In the genomic region with DNA sequence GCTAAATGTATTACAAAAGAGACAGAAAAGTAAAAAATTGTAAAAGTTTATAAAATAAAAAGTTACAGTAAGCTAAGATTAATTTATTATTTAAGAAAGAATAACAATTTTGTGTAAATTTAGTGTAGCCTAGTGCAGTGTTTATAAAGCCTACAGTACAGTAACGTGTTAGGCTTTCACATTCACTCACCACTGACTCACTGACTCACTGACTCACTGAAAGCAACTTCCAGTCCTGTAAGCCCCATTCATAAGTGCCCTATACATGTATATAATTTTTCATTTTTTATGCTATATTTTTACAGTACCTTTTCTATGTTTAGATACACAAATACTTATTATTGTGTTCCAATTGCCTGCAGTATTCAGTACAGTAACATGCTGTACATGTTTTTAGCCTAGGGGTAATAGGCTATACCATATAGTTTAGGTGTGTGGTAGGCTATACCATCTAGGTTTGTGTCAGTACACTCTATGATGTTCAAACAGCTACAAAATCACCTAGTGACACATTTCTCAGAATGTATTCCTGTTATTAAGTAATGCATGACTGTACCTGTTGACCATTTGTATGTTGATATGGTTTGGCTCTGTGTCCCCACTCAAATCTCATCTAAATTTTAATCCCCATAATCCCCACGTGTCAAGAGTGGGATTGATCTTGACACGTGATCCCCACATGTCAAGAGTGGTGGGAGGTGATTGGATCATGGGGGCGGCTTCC, we compare ENCODE assay signal across 10 cellular contexts. TPM values are rescaled to one million over a fixed set of nuclear protein-coding genes. Genes with fewer than 3 reads are reported as not detected.
A peak's percentile ranks its signal among the peaks of the same experiment; 100 is the strongest.
DNase-seq lines count a peak whose midpoint lies in the region; ATAC-seq and TF ChIP-seq lines count a peak whose summit lies in the region.
"Had no signal": no experiment of that assay in that cellular context is flagged by ENCODE, and none has a peak within 500 bp of the region (broad histone marks: within the 10 kb centered on the region; RNA-seq: fewer than 3 reads in every experiment).

No MANE protein-coding gene starts in this region.

- H3K9me3 ChIP-seq in neural progenitor cell (ENCODE audit: low read depth) = no peaks in the 10 kb centered on the region
- no peaks in the 10 kb centered on the region for H3K9me3 ChIP-seq in MM.1S (replicated peaks; ENCODE audit: insufficient read depth, low read length)
- H3K9me3 ChIP-seq: ovary had no signal

- no peaks in the 10 kb centered on the region for H3K36me3 Mint-ChIP-seq in activated naive CD8-positive, alpha-beta T cell treated with anti-CD3 and anti-CD28 coated beads, Interleukin-2, amount 50 U/mL, for 24 hours (ENCODE audit: low read depth)
- H3K36me3 Mint-ChIP-seq in neural progenitor cell = no peaks in the 10 kb centered on the region

- H2AFZ ChIP-seq in neural progenitor cell (replicated peaks) (no peak overlapping the region), MM.1S (ENCODE audit: low read length) (no peak overlapping the region)

- H3K4me1 Mint-ChIP-seq in activated naive CD8-positive, alpha-beta T cell treated with anti-CD3 and anti-CD28 coated beads, Interleukin-2, amount 50 U/mL, for 24 hours = peaks cover 12% of the 10 kb centered on the region
- no peaks in the 10 kb centered on the region for H3K4me1 Mint-ChIP-seq in neural progenitor cell

- DNase-seq in activated CD4-positive, CD25-positive, alpha-beta regulatory T cell treated with anti-CD3 and anti-CD28 coated beads, Interleukin-2, amount 50 U/mL, for 72 hours = no peak
- DNase-seq in activated naive CD8-positive, alpha-beta T cell treated with anti-CD3 and anti-CD28 coated beads, Interleukin-2, amount 50 U/mL, for 24 hours = no peak
- DNase-seq in myocyte (ENCODE audit: low read depth) (peak; percentile 17), neural progenitor cell (ENCODE audit: low spot score) (no peak), MM.1S (no peak)
- DNase-seq: activated CD4-positive, alpha-beta T cell treated with anti-CD3 and anti-CD28 coated beads for 1 hour; ovary had no signal

- H3K4me1 ChIP-seq in neural progenitor cell (no peaks in the 10 kb centered on the region), MM.1S (ENCODE audit: low read length) (no peaks in the 10 kb centered on the region)

- no peaks in the 10 kb centered on the region for H3K36me3 ChIP-seq in neural progenitor cell
- no peaks in the 10 kb centered on the region for H3K36me3 ChIP-seq in MM.1S (replicated peaks; ENCODE audit: insufficient read depth, low read length)
- H3K36me3 ChIP-seq: ovary had no signal

- no peak overlapping the region for H3K27ac ChIP-seq in neural progenitor cell
- H3K27ac ChIP-seq in MM.1S (ENCODE audit: low read length) = no peak overlapping the region
- H3K27ac ChIP-seq: ovary had no signal

- no peaks in the 10 kb centered on the region for H3K27me3 Mint-ChIP-seq in activated naive CD8-positive, alpha-beta T cell treated with anti-CD3 and anti-CD28 coated beads, Interleukin-2, amount 50 U/mL, for 24 hours
- H3K27me3 Mint-ChIP-seq in neural progenitor cell (ENCODE audit: insufficient read depth, low read depth) = no peaks in the 10 kb centered on the region

- peak overlapping the region; percentile 42 for H3K27ac Mint-ChIP-seq in activated naive CD8-positive, alpha-beta T cell treated with anti-CD3 and anti-CD28 coated beads, Interleukin-2, amount 50 U/mL, for 24 hours
- H3K27ac Mint-ChIP-seq in neural progenitor cell = no peak overlapping the region

- H3K4me2 ChIP-seq in neural progenitor cell (no peak overlapping the region), MM.1S (ENCODE audit: low read depth, low read length) (no peak overlapping the region)

- H3K79me2 ChIP-seq in neural progenitor cell (ENCODE audit: low read depth) = no peaks in the 10 kb centered on the region
- H3K79me2 ChIP-seq in MM.1S (ENCODE audit: low read length) = no peaks in the 10 kb centered on the region

- no peak overlapping the region for H3K4me3 ChIP-seq in neural progenitor cell
- H3K4me3 ChIP-seq in MM.1S (ENCODE audit: low read length) = no peak overlapping the region
- H3K4me3 ChIP-seq: ovary had no signal

- H3K4me3 Mint-ChIP-seq in activated naive CD8-positive, alpha-beta T cell treated with anti-CD3 and anti-CD28 coated beads, Interleukin-2, amount 50 U/mL, for 24 hours = no peak overlapping the region
- no peak overlapping the region for H3K4me3 Mint-ChIP-seq in neural progenitor cell

- peak; percentile 98 for ATAC-seq in activated CD4-positive, CD25-positive, alpha-beta regulatory T cell treated with anti-CD3 and anti-CD28 coated beads, Interleukin-2, amount 50 U/mL, for 24 hours
- ATAC-seq in HG02642 (IDR thresholded peaks at IDR 0.05; ENCODE audit: poor library complexity, unreplicated experiment) (peak; percentile 52), HG03108 (IDR thresholded peaks at IDR 0.05; ENCODE audit: unreplicated experiment) (no peak)
- ATAC-seq in activated naive CD8-positive, alpha-beta T cell treated with anti-CD3 and anti-CD28 coated beads, Interleukin-2, amount 50 U/mL, for 24 hours = peak; percentile 97

- H4K20me1 ChIP-seq in neural progenitor cell (ENCODE audit: low read depth) = no peaks in the 10 kb centered on the region
- no peaks in the 10 kb centered on the region for H4K20me1 ChIP-seq in MM.1S (ENCODE audit: insufficient read depth, low read length)

- H3F3A ChIP-seq in neural progenitor cell (ENCODE audit: low read depth) (peaks cover 8% of the 10 kb centered on the region), MM.1S (ENCODE audit: insufficient read depth, low read length) (no peaks in the 10 kb centered on the region)

- H3K27me3 ChIP-seq in neural progenitor cell (no peaks in the 10 kb centered on the region), MM.1S (replicated peaks; ENCODE audit: insufficient read depth, low read length) (no peaks in the 10 kb centered on the region)
- H3K27me3 ChIP-seq: ovary had no signal

- peaks cover 13% of the 10 kb centered on the region for H3K9me3 Mint-ChIP-seq in activated naive CD8-positive, alpha-beta T cell treated with anti-CD3 and anti-CD28 coated beads, Interleukin-2, amount 50 U/mL, for 24 hours
- no peaks in the 10 kb centered on the region for H3K9me3 Mint-ChIP-seq in neural progenitor cell

- H3K9ac ChIP-seq in neural progenitor cell = no peak overlapping the region
- no peak overlapping the region for H3K9ac ChIP-seq in MM.1S (ENCODE audit: low read length)

- TF ChIP-seq CTCF in neural progenitor cell (IDR thresholded peaks at IDR 0.05) (no peak), MM.1S (IDR thresholded peaks at IDR 0.05; ENCODE audit: low read length) (no peak)

- H3K9me2 ChIP-seq in MM.1S (replicated peaks; ENCODE audit: insufficient read depth, low read length) = no peaks in the 10 kb centered on the region

RNA-seq across cellular contexts. Expression of gene CFAP299, which starts 57.9 kb away (rescaled TPM):
- total RNA-seq in myocyte = 0.62 and 1.9 TPM in 2 replicates
- polyA plus RNA-seq in myocyte (2012) = 0.32 TPM
- not detected in 2 replicates for total RNA-seq in neural progenitor cell (ENCODE audit: low replicate concordance)
